1 cellular context compared by ENCODE assay signal in the genomic region with DNA sequence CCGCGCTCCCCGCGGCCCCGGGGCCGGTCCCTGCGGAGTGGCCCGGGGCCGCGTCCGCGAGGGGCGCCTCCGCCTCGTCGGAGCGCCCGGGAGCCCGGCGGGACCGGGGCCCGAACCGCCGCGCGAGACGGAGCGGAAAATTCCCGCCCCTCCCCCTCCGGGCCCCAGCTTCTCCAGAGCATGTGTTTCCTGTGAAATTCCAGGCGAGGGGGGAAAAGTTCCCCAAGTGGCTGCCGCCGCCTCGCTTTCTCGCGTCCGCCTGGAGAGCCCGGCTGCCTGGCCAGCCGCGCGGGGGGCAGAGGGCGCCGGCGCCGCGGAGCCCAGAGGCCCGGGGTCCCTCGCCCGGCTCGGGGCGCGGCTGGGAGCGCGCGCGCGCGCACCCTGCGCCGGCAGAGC.
A peak's percentile ranks its signal among the peaks of the same experiment; 100 is the strongest.
TF ChIP-seq lines count a peak whose summit lies in the region.

No MANE protein-coding gene starts in this region.

TF ChIP-seq in neural cell, 6 proteins besides CTCF, POLR2A, EP300 and RAD21:
- TF ChIP-seq SMC3 (conservative IDR thresholded peaks at IDR 0.05; ENCODE audit: poor library complexity) (no peak), EZH2 (IDR thresholded peaks at IDR 0.05; ENCODE audit: borderline replicate concordance, insufficient read depth, low read length, poor library complexity, severe bottlenecking) (no peak)
- TF ChIP-seq, protein P1, sequence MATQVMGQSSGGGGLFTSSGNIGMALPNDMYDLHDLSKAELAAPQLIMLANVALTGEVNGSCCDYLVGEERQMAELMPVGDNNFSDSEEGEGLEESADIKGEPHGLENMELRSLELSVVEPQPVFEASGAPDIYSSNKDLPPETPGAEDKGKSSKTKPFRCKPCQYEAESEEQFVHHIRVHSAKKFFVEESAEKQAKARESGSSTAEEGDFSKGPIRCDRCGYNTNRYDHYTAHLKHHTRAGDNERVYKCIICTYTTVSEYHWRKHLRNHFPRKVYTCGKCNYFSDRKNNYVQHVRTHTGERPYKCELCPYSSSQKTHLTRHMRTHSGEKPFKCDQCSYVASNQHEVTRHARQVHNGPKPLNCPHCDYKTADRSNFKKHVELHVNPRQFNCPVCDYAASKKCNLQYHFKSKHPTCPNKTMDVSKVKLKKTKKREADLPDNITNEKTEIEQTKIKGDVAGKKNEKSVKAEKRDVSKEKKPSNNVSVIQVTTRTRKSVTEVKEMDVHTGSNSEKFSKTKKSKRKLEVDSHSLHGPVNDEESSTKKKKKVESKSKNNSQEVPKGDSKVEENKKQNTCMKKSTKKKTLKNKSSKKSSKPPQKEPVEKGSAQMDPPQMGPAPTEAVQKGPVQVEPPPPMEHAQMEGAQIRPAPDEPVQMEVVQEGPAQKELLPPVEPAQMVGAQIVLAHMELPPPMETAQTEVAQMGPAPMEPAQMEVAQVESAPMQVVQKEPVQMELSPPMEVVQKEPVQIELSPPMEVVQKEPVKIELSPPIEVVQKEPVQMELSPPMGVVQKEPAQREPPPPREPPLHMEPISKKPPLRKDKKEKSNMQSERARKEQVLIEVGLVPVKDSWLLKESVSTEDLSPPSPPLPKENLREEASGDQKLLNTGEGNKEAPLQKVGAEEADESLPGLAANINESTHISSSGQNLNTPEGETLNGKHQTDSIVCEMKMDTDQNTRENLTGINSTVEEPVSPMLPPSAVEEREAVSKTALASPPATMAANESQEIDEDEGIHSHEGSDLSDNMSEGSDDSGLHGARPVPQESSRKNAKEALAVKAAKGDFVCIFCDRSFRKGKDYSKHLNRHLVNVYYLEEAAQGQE (IDR thresholded peaks at IDR 0.05; ENCODE audit: borderline replicate concordance): peak; percentile 32
